In genomic region chr7:158477866-158478265, GRCh38 we compare ENCODE assay signal across 1 cellular context.
TF ChIP-seq lines count a peak whose summit lies in the region.

No MANE protein-coding gene starts in this region.

TF ChIP-seq in HEK293T, 16 proteins besides CTCF, POLR2A, EP300 and RAD21 (continued from another document):
- no peak for TF ChIP-seq CTBP1 (IDR thresholded peaks at IDR 0.05; ENCODE audit: borderline replicate concordance)
TF ChIP-seq in HEK293T: peak in this region for 0.
